In genomic region chr1:9910080-9910424, GRCh38 we compare ENCODE assay signal across 8 cellular contexts. TPM values are rescaled to one million over a fixed set of nuclear protein-coding genes. Genes with fewer than 3 reads are reported as not detected.
DNase-seq lines count a peak whose midpoint lies in the region; ATAC-seq and TF ChIP-seq lines count a peak whose summit lies in the region.

CTNNBIP1 (minus strand) TSS chr1:9910269; CDS start chr1:9872064, 38,205 bp downstream.

- peak within 1 kb of the TSS; percentile 71 to 97 for H3K4me3 ChIP-seq in SK-N-SH (ENCODE audit: low read depth in 2 of 2, low read length in 1 of 2)
- peak within 1 kb of the TSS; percentile 78 for H3K4me3 ChIP-seq in fibroblast of pulmonary artery (replicated peaks; ENCODE audit: low read depth, low read length)

- ATAC-seq in HG03064 (IDR thresholded peaks at IDR 0.05; ENCODE audit: low read depth, unreplicated experiment) (peak; percentile 74), omental fat pad (ENCODE audit: low FRiP score) (peak; percentile 94)

- H3K9me3 ChIP-seq in SK-N-SH: no peaks in the 10 kb centered on the region

- peak within 1 kb of the TSS; percentile 98 for H3K27ac Mint-ChIP-seq in activated T-cell treated with anti-CD3 and anti-CD28 coated beads, Interleukin-2, amount 50 U/mL, for 24 hours

- H3K36me3 ChIP-seq in SK-N-SH (replicated peaks in 1 of 2; ENCODE audit: control insufficient read depth in 1 of 2, insufficient read depth in 2 of 2, low read length in 1 of 2): no peaks in the 10 kb centered on the region

- H3K27me3 ChIP-seq in SK-N-SH (ENCODE audit: insufficient read depth): no peaks in the 10 kb centered on the region

- H3K79me2 ChIP-seq in SK-N-SH (ENCODE audit: insufficient read depth): peaks cover 31% of the 10 kb centered on the region

- peak within 1 kb of the TSS; percentile 92 for H3K4me3 Mint-ChIP-seq in activated T-cell treated with anti-CD3 and anti-CD28 coated beads, Interleukin-2, amount 50 U/mL, for 24 hours

- DNase-seq in activated T-cell treated with anti-CD3 and anti-CD28 coated beads, Interleukin-2, amount 50 U/mL, for 24 hours: no peak
- no peak for DNase-seq in activated T-cell treated with anti-CD3 and anti-CD28 coated beads, Interleukin-2, amount 50 U/mL, for 48 hours
- DNase-seq in SK-N-SH: no peak
- DNase-seq in fibroblast of pulmonary artery (ENCODE audit: low read depth): no peak
- DNase-seq in omental fat pad (ENCODE audit: low spot score): no peak
- DNase-seq in NCI-H1105 treated with DMSO at 0.1 percent for 48 hours (lab: John Stamatoyannopoulos, UW): no peak
- DNase-seq in NCI-H446 treated with DMSO at 0.1 percent for 48 hours (lab: John Stamatoyannopoulos, UW): no peak

- H4K20me1 ChIP-seq in SK-N-SH (ENCODE audit: insufficient read depth): 0 out of 2 replicates have a peak, but pooled peaks cover 2% of the 10 kb centered on the region

- H3K4me1 Mint-ChIP-seq in activated T-cell treated with anti-CD3 and anti-CD28 coated beads, Interleukin-2, amount 50 U/mL, for 24 hours (ENCODE audit: low read depth): peaks cover 37% of the 10 kb centered on the region

- POLR2A ChIA-PET in SK-N-SH (lab: Yijun Ruan, JAX): interaction anchor here (1.2 kb wide), 1 partner anchor 12 kb away, joined by 3 read pairs; no protein-coding TSS in a partner anchor

- peak within 1 kb of the TSS; percentile 97 for H3K4me2 ChIP-seq in SK-N-SH

- 0% methylated on average over 3 of the region's 54 CpGs for WGBS in SK-N-SH (ENCODE audit: low lambda C conversion rate)

- TF ChIP-seq EP300 in SK-N-SH (IDR thresholded peaks at IDR 0.05; ENCODE audit: borderline replicate concordance in 1 of 2, low read depth in 1 of 2, low read length in 1 of 2): no peak; a peak in 1 of 4 replicates

- H3K9ac ChIP-seq in SK-N-SH: peak within 1 kb of the TSS; percentile 87

- H3K27ac ChIP-seq in SK-N-SH (ENCODE audit: low read depth in 2 of 2, low read length in 1 of 2): peak within 1 kb of the TSS; percentile 85 to 88

- H3K9me3 Mint-ChIP-seq in activated T-cell treated with anti-CD3 and anti-CD28 coated beads, Interleukin-2, amount 50 U/mL, for 24 hours: no peaks in the 10 kb centered on the region

- no peak for TF ChIP-seq RAD21 in SK-N-SH (IDR thresholded peaks at IDR 0.05; ENCODE audit: low read length)

- H2AFZ ChIP-seq in SK-N-SH (ENCODE audit: low read depth): peak within 1 kb of the TSS; percentile 93

- TF ChIP-seq CTCF in SK-N-SH (IDR thresholded peaks at IDR 0.05) (no peak), fibroblast of pulmonary artery (IDR thresholded peaks at IDR 0.05; ENCODE audit: low read length, missing control alignments) (no peak), omental fat pad (IDR thresholded peaks at IDR 0.05) (no peak)

- peaks cover 12% of the 10 kb centered on the region for H3F3A ChIP-seq in SK-N-SH (replicated peaks; ENCODE audit: insufficient read depth)

- CTCF ChIA-PET in SK-N-SH (lab: Yijun Ruan, JAX): no interaction called here

- H3K36me3 Mint-ChIP-seq in activated T-cell treated with anti-CD3 and anti-CD28 coated beads, Interleukin-2, amount 50 U/mL, for 24 hours (ENCODE audit: low read depth): peaks cover 6% of the 10 kb centered on the region

- no peaks in the 10 kb centered on the region for H3K27me3 Mint-ChIP-seq in activated T-cell treated with anti-CD3 and anti-CD28 coated beads, Interleukin-2, amount 50 U/mL, for 24 hours

- peaks cover 4 to 10% of the 10 kb centered on the region in 2 experiments; a peak in 2 of 4 replicates for H3K4me1 ChIP-seq in SK-N-SH (ENCODE audit: control insufficient read depth in 1 of 2, insufficient read depth in 2 of 2, low read depth in 1 of 2, low read length in 1 of 2)

- H3K9me2 ChIP-seq in SK-N-SH: no peaks in the 10 kb centered on the region

TF ChIP-seq in SK-N-SH, 30 proteins besides CTCF, POLR2A, EP300 and RAD21:
- TF ChIP-seq USF2 (IDR thresholded peaks at IDR 0.05; ENCODE audit: borderline replicate concordance, low read depth, low read length) (no peak), TAF1 (IDR thresholded peaks at IDR 0.05; ENCODE audit: borderline replicate concordance, low read depth, low read length) (peak; percentile 69)

RNA-seq across cellular contexts. Expression of gene CTNNBIP1, which starts in this region (rescaled TPM):
- 40.2 and 57.6 TPM in 2 replicates for polyA plus RNA-seq in SK-N-SH (2012; rRNA removed)
- 29.3 and 41.4 TPM in 2 replicates for polyA plus RNA-seq in SK-N-SH (2012; cell fraction: cytosol; rRNA removed)
- 15.9 and 25.4 TPM in 2 replicates for polyA plus RNA-seq in SK-N-SH (2012; cell fraction: nucleus; rRNA removed)
- total RNA-seq in omental fat pad: 10 to 100 TPM; 13.3 to 42.6 (median 15.7) TPM
